Comparison of ENCODE assay signal across 20 cellular contexts in genomic region chr7:118531566-118531965, GRCh38.
A peak's percentile ranks its signal among the peaks of the same experiment; 100 is the strongest.
DNase-seq lines count a peak whose midpoint lies in the region; ATAC-seq, FAIRE-seq and TF ChIP-seq lines count a peak whose summit lies in the region.
"Had no signal": no experiment of that assay in that cellular context is flagged by ENCODE, and none has a peak within 500 bp of the region (broad histone marks: within the 10 kb centered on the region; RNA-seq: fewer than 3 reads in every experiment).

No MANE protein-coding gene starts in this region.

- H2AFZ ChIP-seq in Loucy (ENCODE audit: low read length) (peak overlapping the region; percentile 12; the same call in 1 of the 2 replicates), GM12878 (ENCODE audit: control insufficient read depth, low read depth, low read length) (no peak overlapping the region), neural cell (ENCODE audit: low read depth, low read length) (no peak overlapping the region)

- RAD21 ChIA-PET in GM12878 (lab: Charles Lee; ENCODE audit: unreplicated experiment) = no interaction called here

- TF ChIP-seq RAD21 in GM12878 (IDR thresholded peaks at IDR 0.05; ENCODE audit: insufficient read depth, low read depth, low read length) = no peak
- no peak for TF ChIP-seq RAD21 in neural cell (conservative IDR thresholded peaks at IDR 0.05)

- H3K27me3 ChIP-seq in Loucy (ENCODE audit: insufficient read depth, low read length, poor library complexity, severe bottlenecking) (no peaks in the 10 kb centered on the region), GM12878 (replicated peaks in 1 of 2; ENCODE audit: control insufficient read depth in 2 of 2, insufficient read depth in 2 of 2, low read length in 1 of 2) (no peaks in the 10 kb centered on the region), neural cell (ENCODE audit: insufficient read depth, low read depth, low read length) (no peaks in the 10 kb centered on the region)
- H3K27me3 ChIP-seq: BE2C, BLaER1 had no signal

- H3K27ac ChIP-seq in GM12878 (ENCODE audit: control insufficient read depth, insufficient read depth) (no peak overlapping the region), neural cell (ENCODE audit: low read length) (no peak overlapping the region)
- H3K27ac ChIP-seq: BLaER1 had no signal

- SMC1A ChIA-PET in GM12878 (lab: Charles Lee; ENCODE audit: uncharacterized antibody, unreplicated experiment) = no interaction called here

- H4K20me1 ChIP-seq in Loucy (ENCODE audit: insufficient read depth, low read length, poor library complexity, severe bottlenecking) (no peaks in the 10 kb centered on the region), GM12878 (ENCODE audit: control insufficient read depth, insufficient read depth) (no peaks in the 10 kb centered on the region), neural cell (ENCODE audit: insufficient read depth) (no peaks in the 10 kb centered on the region)
- H4K20me1 ChIP-seq: BLaER1 had no signal

- no peak overlapping the region for H3K4me2 ChIP-seq in Loucy (ENCODE audit: low read depth, low read length, poor library complexity, severe bottlenecking)
- H3K4me2 ChIP-seq in GM12878 (ENCODE audit: control insufficient read depth, insufficient read depth) = no peak overlapping the region
- H3K4me2 ChIP-seq in neural cell (ENCODE audit: low read length) = no peak overlapping the region
- H3K4me2 ChIP-seq: BLaER1 had no signal

- H3K9ac ChIP-seq in Loucy (ENCODE audit: low read depth, low read length, poor library complexity, severe bottlenecking) (no peak overlapping the region), GM12878 (ENCODE audit: control insufficient read depth, insufficient read depth, low read length) (no peak overlapping the region), neural cell (ENCODE audit: low read length) (no peak overlapping the region)
- H3K9ac ChIP-seq: BLaER1 had no signal

- no peaks in the 10 kb centered on the region for H3K9me3 ChIP-seq in Loucy (ENCODE audit: insufficient read depth, low read depth, low read length)
- no peaks in the 10 kb centered on the region for H3K9me3 ChIP-seq in GM12878 (replicated peaks; ENCODE audit: control insufficient read depth, insufficient read depth, low read length)
- H3K9me3 ChIP-seq in neural cell (ENCODE audit: low read length) = no peaks in the 10 kb centered on the region
- H3K9me3 ChIP-seq: BE2C, BLaER1 had no signal

- no peak for ATAC-seq in GM12878
- no peak for ATAC-seq in GM21717 (IDR thresholded peaks at IDR 0.05; ENCODE audit: unreplicated experiment)

- TF ChIP-seq POLR2A in GM12878 (IDR thresholded peaks at IDR 0.05; ENCODE audit: low read depth, low read length) = no peak

- H3K36me3 ChIP-seq in Loucy (ENCODE audit: insufficient read depth, low read length) (no peaks in the 10 kb centered on the region), GM12878 (ENCODE audit: control insufficient read depth in 2 of 2, insufficient read depth in 2 of 2, low read length in 1 of 2) (no peaks in the 10 kb centered on the region), neural cell (ENCODE audit: insufficient read depth, low read length) (no peaks in the 10 kb centered on the region)
- H3K36me3 ChIP-seq: BE2C, BLaER1 had no signal

- DNase-seq in GM12878 (ENCODE audit: low read depth, low spot score) (no peak), DMS 273 treated with DMSO at 0.1 percent for 48 hours (lab: John Stamatoyannopoulos, UW) (no peak)
- DNase-seq: 8988T; ACHN; BE2C; C1 segment of cervical spinal cord; CD4-positive, alpha-beta memory T cell; CD4-positive, CD25-positive, alpha-beta regulatory T cell; CD8-positive, alpha-beta memory T cell; COR-L47; DMS79 treated with DMSO at 0.1 percent for 48 hours; GF-D8 had no signal

- in situ Hi-C loops in GM12878 (cut with MboI) = no loop called here

- no peaks in the 10 kb centered on the region for H3K79me2 ChIP-seq in Loucy (ENCODE audit: insufficient read depth, low read length)
- no peaks in the 10 kb centered on the region for H3K79me2 ChIP-seq in GM12878 (ENCODE audit: control insufficient read depth, insufficient read depth, low read length)
- no peaks in the 10 kb centered on the region for H3K79me2 ChIP-seq in neural cell (replicated peaks; ENCODE audit: insufficient read depth, low read length)

- no peak for TF ChIP-seq CTCF in Loucy (conservative IDR thresholded peaks at IDR 0.05; ENCODE audit: low read length)
- TF ChIP-seq CTCF in GM12878 (IDR thresholded peaks at IDR 0.05 in 2 of 3, conservative IDR thresholded peaks at IDR 0.05 in 1 of 3; ENCODE audit: control insufficient read depth in 2 of 3, extremely low read depth in 1 of 3, insufficient read depth in 1 of 3, low read depth in 3 of 3, low read length in 3 of 3) = no peak
- no peak for TF ChIP-seq CTCF in neural cell (IDR thresholded peaks at IDR 0.05; ENCODE audit: poor library complexity, severe bottlenecking)

- CTCF ChIA-PET in GM12878 (lab: Yijun Ruan, JAX) = no interaction called here

- H3K4me3 ChIP-seq in Loucy (ENCODE audit: low read length, poor library complexity, severe bottlenecking) (no peak overlapping the region), GM12878 (no peak overlapping the region), neural cell (ENCODE audit: low read length) (no peak overlapping the region)
- H3K4me3 ChIP-seq: BLaER1 had no signal

- POLR2A ChIA-PET in GM12878 (lab: Charles Lee) = no interaction called here

- no peaks in the 10 kb centered on the region for H3K9me2 ChIP-seq in Loucy (replicated peaks; ENCODE audit: low read depth, low read length)
- no peaks in the 10 kb centered on the region for H3K9me2 ChIP-seq in neural cell (ENCODE audit: insufficient read depth, low read length)

- TF ChIP-seq EP300 in GM12878 (IDR thresholded peaks at IDR 0.05; ENCODE audit: borderline replicate concordance in 1 of 2, control insufficient read depth in 1 of 2, low read depth in 2 of 2, low read length in 2 of 2) (no peak), neural cell (conservative IDR thresholded peaks at IDR 0.05; ENCODE audit: poor library complexity, severe bottlenecking) (no peak)

- H3F3A ChIP-seq in Loucy (ENCODE audit: low read depth) (no peaks in the 10 kb centered on the region), neural cell (ENCODE audit: insufficient read depth, low read length, poor library complexity, severe bottlenecking) (no peaks in the 10 kb centered on the region)

- H3K4me1 ChIP-seq in Loucy (ENCODE audit: insufficient read depth, low read length, poor library complexity, severe bottlenecking) (no peaks in the 10 kb centered on the region), GM12878 (ENCODE audit: control insufficient read depth, insufficient read depth, low read length) (no peaks in the 10 kb centered on the region)
- H3K4me1 ChIP-seq: BE2C, BLaER1 had no signal

- FAIRE-seq in GM12878 (lab: Jason Lieb, UNC) = no peak
- FAIRE-seq: A204.1, G401.6, GM12892, GM18507 had no signal

- intact Hi-C loops in GM12878 (cut with micrococcal nuclease; ENCODE audit: unreplicated experiment) = no loop called here

- BruUV-seq in GM12878 (replicated peaks; lab: Mats Ljungman, UMichigan) = no TSS peak

TF ChIP-seq in GM12878, 131 proteins besides CTCF, POLR2A, EP300 and RAD21 (continues in another document):
- no peak for TF ChIP-seq SMC3 (IDR thresholded peaks at IDR 0.05; ENCODE audit: borderline replicate concordance, low read length)
- no peak for TF ChIP-seq JUNB (IDR thresholded peaks at IDR 0.05)
- no peak for TF ChIP-seq EGR1 (IDR thresholded peaks at IDR 0.05; ENCODE audit: borderline replicate concordance in 1 of 2, low read depth in 2 of 2, low read length in 2 of 2)

TF ChIP-seq in neural cell, 6 proteins besides CTCF, POLR2A, EP300 and RAD21:
- TF ChIP-seq MXI1 (conservative IDR thresholded peaks at IDR 0.05; ENCODE audit: poor library complexity, severe bottlenecking) (no peak), POLR2AphosphoS5 (IDR thresholded peaks at IDR 0.05) (peak; percentile 42)
